8 cellular contexts compared by ENCODE assay signal in the genomic region with DNA sequence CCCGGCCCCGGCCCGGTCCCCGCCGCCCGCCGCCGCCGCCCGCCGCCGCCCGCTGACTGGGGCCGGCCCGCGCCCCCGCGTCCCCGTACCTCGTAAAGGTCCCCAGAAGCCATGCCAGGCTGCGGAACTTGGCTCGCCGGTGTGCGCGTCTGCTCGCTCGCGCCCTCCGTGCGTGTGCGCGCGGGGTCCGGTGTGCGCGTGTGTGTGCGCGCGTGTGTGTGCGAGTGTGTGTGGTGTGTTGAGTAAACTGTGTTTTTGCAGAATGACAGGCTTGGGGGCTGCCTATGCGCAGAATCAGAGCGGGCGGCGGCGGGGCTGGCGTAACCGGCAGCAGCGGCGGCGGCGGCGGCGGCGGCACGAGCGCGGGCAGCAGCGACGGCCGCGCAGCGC.
DNase-seq lines count a peak whose midpoint lies in the region; ATAC-seq and TF ChIP-seq lines count a peak whose summit lies in the region.

No MANE protein-coding gene starts in this region.

- in situ Hi-C loops in brain microvascular endothelial cell (cut with HindIII; ENCODE audit: low pct_ligation_motif_present, low sequenced_read_pairs), result no loop called here

- H3K36me3 ChIP-seq in brain microvascular endothelial cell (replicated peaks), result no peaks in the 10 kb centered on the region

- peak; percentile 46 for ATAC-seq in HG03139 (IDR thresholded peaks at IDR 0.05; ENCODE audit: unreplicated experiment)

- peak overlapping the region; percentile 91 for H3K4me3 ChIP-seq in brain microvascular endothelial cell (ENCODE audit: low read depth, low read length)

- no peak for TF ChIP-seq CTCF in brain microvascular endothelial cell (IDR thresholded peaks at IDR 0.05; ENCODE audit: low read depth, low read length, missing control alignments)
- no peak for TF ChIP-seq CTCF in GM10248 (IDR thresholded peaks at IDR 0.05; ENCODE audit: control extremely low read depth, extremely low read depth, low read depth, missing control alignments)

- DNase-seq in SIG-M5 treated with dmso at 0.1 percent for 504 hours (lab: John Stamatoyannopoulos, UW; ENCODE audit: unreplicated experiment) (peak; percentile 48), SIG-M5 (lab: John Stamatoyannopoulos, UW) (no peak), T-helper 22 cell (ENCODE audit: low read depth) (peak; percentile 11), brain microvascular endothelial cell (peak; percentile 54), islet precursor cell (peak; percentile 60), GM10248 (ENCODE audit: extremely low spot score) (no peak)
- DNase-seq in stimulated activated CD4-positive, alpha-beta T cell treated with anti-CD3 and anti-CD28 coated beads, Interleukin-1b, Interleukin-23, amount 100 ng/mL, for 1 hour (ENCODE audit: low read depth in 2 of 2), result peak; percentile 3 to 37

- CTCF ChIA-PET in GM10248 (lab: Yijun Ruan, JAX), result no interaction called here

- no peak overlapping the region for H3K27ac ChIP-seq in brain microvascular endothelial cell

- POLR2A ChIA-PET in GM10248 (lab: Yijun Ruan, JAX), result no interaction called here

- H3K27me3 ChIP-seq in brain microvascular endothelial cell (replicated peaks), result no peaks in the 10 kb centered on the region

Comparison
In these comparisons a context has a peak if more than half of its experiments do, and no peak if none do; other contexts are left out.
1. DNase-seq: peak in SIG-M5 treated with dmso at 0.1 percent for 504 hours (single experiment), T-helper 22 cell (single experiment), brain microvascular endothelial cell (single experiment), islet precursor cell (single experiment) and stimulated activated CD4-positive, alpha-beta T cell treated with anti-CD3 and anti-CD28 coated beads, Interleukin-1b, Interleukin-23, amount 100 ng/mL, for 1 hour (2 of 2); none in SIG-M5 (single experiment) and GM10248 (single experiment).